ENCODE assay signal across 9 cellular contexts in genomic region chr2:29293830-29294438, GRCh38.
DNase-seq lines count a peak whose midpoint lies in the region; ATAC-seq, FAIRE-seq and TF ChIP-seq lines count a peak whose summit lies in the region.
"Had no signal": no experiment of that assay in that cellular context is flagged by ENCODE, and none has a peak within 500 bp of the region (broad histone marks: within the 10 kb centered on the region; RNA-seq: fewer than 3 reads in every experiment).

No MANE protein-coding gene starts in this region.

- ATAC-seq in HepG2, result peak; percentile 45; the same call in 1 of the 3 replicates
- no peak for ATAC-seq in HG02970 (IDR thresholded peaks at IDR 0.05; ENCODE audit: low FRiP score, unreplicated experiment)
- ATAC-seq in lower lobe of right lung, result no peak

- H3K27me3 ChIP-seq in Karpas-422 (ENCODE audit: low read length), result no peaks in the 10 kb centered on the region
- peaks cover 0 to 5% of the 10 kb centered on the region in 2 experiments; a peak in 2 of 5 replicates for H3K27me3 ChIP-seq in HepG2 (ENCODE audit: control insufficient read depth in 1 of 2, insufficient read depth in 2 of 2, low read length in 2 of 2)
- H3K27me3 ChIP-seq in effector memory CD4-positive, alpha-beta T cell (replicated peaks; ENCODE audit: control insufficient read depth, insufficient read depth, low read length, poor library complexity, severe bottlenecking), result no peaks in the 10 kb centered on the region
- H3K27me3 ChIP-seq in lower lobe of right lung (ENCODE audit: low read depth), result peaks cover 8% of the 10 kb centered on the region

- no peak overlapping the region for H3K27ac ChIP-seq in Karpas-422 (ENCODE audit: low read length)
- H3K27ac ChIP-seq in HepG2 (ENCODE audit: extremely low read length, insufficient read depth, low read length), result no peak overlapping the region
- H3K27ac ChIP-seq in effector memory CD4-positive, alpha-beta T cell (ENCODE audit: insufficient read depth, low read length, poor library complexity, severe bottlenecking), result no peak overlapping the region
- no peak overlapping the region for H3K27ac ChIP-seq in lower lobe of right lung

- in situ Hi-C loops in astrocyte of the spinal cord (cut with HindIII; ENCODE audit: low sequenced_read_pairs) (no loop called here), HepG2 (cut with HindIII; ENCODE audit: extremely low pct_ligation_motif_present, low pct_unique_long_range_greater_than_20kb) (no loop called here)

- FAIRE-seq in HepG2 (lab: Jason Lieb, UNC), result no peak

- no TSS peak for BruUV-seq in HepG2 (replicated peaks; lab: Mats Ljungman, UMichigan)

- CTCF ChIA-PET in HepG2 (lab: Yijun Ruan, JAX; ENCODE audit: low intra/inter-chr PET ratio, low total read pairs), result no interaction called here

- H4K20me1 ChIP-seq in Karpas-422 (ENCODE audit: insufficient read depth, low read depth, low read length), result no peaks in the 10 kb centered on the region
- no peaks in the 10 kb centered on the region for H4K20me1 ChIP-seq in HepG2 (ENCODE audit: insufficient read depth, low read length)

- TF ChIP-seq CTCF in astrocyte of the spinal cord (IDR thresholded peaks at IDR 0.05; ENCODE audit: low read depth, low read length) (no peak), HepG2 (CRISPR knock-in tag; IDR thresholded peaks at IDR 0.05) (no peak), lower lobe of right lung (IDR thresholded peaks at IDR 0.05) (no peak)

- no peak for TF ChIP-seq RAD21 in HepG2 (CRISPR knock-in tag; IDR thresholded peaks at IDR 0.05)

- 6% methylated on average over 5 of the region's 5 CpGs for WGBS in HepG2 (ENCODE audit: low lambda C conversion rate)

- DNase-seq in ELF-1 (ENCODE audit: low read depth, low spot score) (peak; percentile 68), Karpas-422 (peak; percentile 62), astrocyte of the spinal cord (ENCODE audit: low read depth, low spot score) (peak; percentile 27), HepG2 (ENCODE audit: low spot score) (peak; percentile 19), NCI-H2196 (lab: John Stamatoyannopoulos, UW; ENCODE audit: unreplicated experiment) (no peak), lower lobe of right lung (no peak)
- DNase-seq in effector memory CD4-positive, alpha-beta T cell, result no peak
- DNase-seq: aorta had no signal

- H3K9me3 ChIP-seq in Karpas-422 (ENCODE audit: low read length) (no peaks in the 10 kb centered on the region), HepG2 (ENCODE audit: low read length) (no peaks in the 10 kb centered on the region), lower lobe of right lung (no peaks in the 10 kb centered on the region)
- H3K9me3 ChIP-seq in effector memory CD4-positive, alpha-beta T cell (ENCODE audit: control insufficient read depth, low read length), result no peaks in the 10 kb centered on the region

- H3K36me3 ChIP-seq in Karpas-422 (ENCODE audit: insufficient read depth, low read length), result no peaks in the 10 kb centered on the region
- no peaks in the 10 kb centered on the region for H3K36me3 ChIP-seq in HepG2 (replicated peaks in 1 of 2; ENCODE audit: control insufficient read depth in 1 of 2, insufficient read depth in 2 of 2, low read length in 2 of 2)
- no peaks in the 10 kb centered on the region for H3K36me3 ChIP-seq in effector memory CD4-positive, alpha-beta T cell (ENCODE audit: control insufficient read depth, insufficient read depth, low read length)
- H3K36me3 ChIP-seq in lower lobe of right lung, result no peaks in the 10 kb centered on the region

- H2AFZ ChIP-seq in Karpas-422 (ENCODE audit: low read length) (no peak overlapping the region), HepG2 (ENCODE audit: low read length) (no peak overlapping the region)

- H3K4me3 ChIP-seq in Karpas-422 (ENCODE audit: low read length) (no peak overlapping the region), astrocyte of the spinal cord (ENCODE audit: low read depth, low read length) (no peak overlapping the region), HepG2 (replicated peaks in 1 of 3; ENCODE audit: insufficient read depth in 1 of 3, low read depth in 2 of 3, low read length in 3 of 3) (no peak overlapping the region), lower lobe of right lung (no peak overlapping the region)
- H3K4me3 ChIP-seq in effector memory CD4-positive, alpha-beta T cell (ENCODE audit: insufficient read depth, low read depth, low read length, poor library complexity, severe bottlenecking), result no peak overlapping the region

- TF ChIP-seq EP300 in HepG2 (IDR thresholded peaks at IDR 0.05; ENCODE audit: low read depth in 2 of 2, low read length in 2 of 2) (no peak), HepG2 (CRISPR knock-in tag; IDR thresholded peaks at IDR 0.05; ENCODE audit: borderline replicate concordance) (no peak)

- POLR2A ChIA-PET in HepG2 (lab: Yijun Ruan, JAX), result no interaction called here

- TF ChIP-seq POLR2A in HepG2 (IDR thresholded peaks at IDR 0.05; ENCODE audit: insufficient read depth in 1 of 2, low read depth in 2 of 2, low read length in 2 of 2), result no peak

- peaks cover 3% of the 10 kb centered on the region; the same call in 1 of the 2 replicates for H3K4me1 ChIP-seq in Karpas-422 (ENCODE audit: low read length)
- H3K4me1 ChIP-seq in HepG2 (ENCODE audit: insufficient read depth, low read length), result no peaks in the 10 kb centered on the region
- H3K4me1 ChIP-seq in effector memory CD4-positive, alpha-beta T cell (ENCODE audit: control insufficient read depth, insufficient read depth, low read length, poor library complexity, severe bottlenecking), result no peaks in the 10 kb centered on the region
- H3K4me1 ChIP-seq in lower lobe of right lung, result no peaks in the 10 kb centered on the region

- no peak overlapping the region for H3K9ac ChIP-seq in Karpas-422 (ENCODE audit: low read length)
- no peak overlapping the region for H3K9ac ChIP-seq in HepG2 (ENCODE audit: insufficient read depth, low read depth, low read length)

- intact Hi-C loops in HepG2 (cut with micrococcal nuclease; ENCODE audit: unreplicated experiment), result no loop called here
- intact Hi-C loops in lower lobe of right lung (cut with DNase I), result no loop called here

- H3K9me2 ChIP-seq in Karpas-422 (replicated peaks; ENCODE audit: insufficient read depth, low read length), result no peaks in the 10 kb centered on the region

- H3K4me2 ChIP-seq in Karpas-422 (ENCODE audit: low read depth, low read length, poor library complexity, severe bottlenecking), result no peak overlapping the region
- H3K4me2 ChIP-seq in HepG2 (ENCODE audit: low read depth, low read length), result no peak overlapping the region

- H3K79me2 ChIP-seq in Karpas-422 (ENCODE audit: low read length) (no peaks in the 10 kb centered on the region), HepG2 (ENCODE audit: insufficient read depth, low read length) (no peaks in the 10 kb centered on the region)

TF ChIP-seq in HepG2, 621 proteins besides CTCF, POLR2A, EP300 and RAD21 (continues in another document):
- no peak for TF ChIP-seq TRIM24 (CRISPR knock-in tag; IDR thresholded peaks at IDR 0.05)
- TF ChIP-seq KIAA2018 (CRISPR knock-in tag; IDR thresholded peaks at IDR 0.05; ENCODE audit: borderline replicate concordance), result no peak

Comparison
In these comparisons a context has a peak if more than half of its experiments do, and no peak if none do; other contexts are left out.
1. DNase-seq: peak in ELF-1 (single experiment), Karpas-422 (single experiment), astrocyte of the spinal cord (single experiment) and HepG2 (single experiment); none in NCI-H2196 (single experiment), effector memory CD4-positive, alpha-beta T cell (0 of 3) and lower lobe of right lung (single experiment).